1 cellular context compared by ENCODE assay signal in the genomic region with DNA sequence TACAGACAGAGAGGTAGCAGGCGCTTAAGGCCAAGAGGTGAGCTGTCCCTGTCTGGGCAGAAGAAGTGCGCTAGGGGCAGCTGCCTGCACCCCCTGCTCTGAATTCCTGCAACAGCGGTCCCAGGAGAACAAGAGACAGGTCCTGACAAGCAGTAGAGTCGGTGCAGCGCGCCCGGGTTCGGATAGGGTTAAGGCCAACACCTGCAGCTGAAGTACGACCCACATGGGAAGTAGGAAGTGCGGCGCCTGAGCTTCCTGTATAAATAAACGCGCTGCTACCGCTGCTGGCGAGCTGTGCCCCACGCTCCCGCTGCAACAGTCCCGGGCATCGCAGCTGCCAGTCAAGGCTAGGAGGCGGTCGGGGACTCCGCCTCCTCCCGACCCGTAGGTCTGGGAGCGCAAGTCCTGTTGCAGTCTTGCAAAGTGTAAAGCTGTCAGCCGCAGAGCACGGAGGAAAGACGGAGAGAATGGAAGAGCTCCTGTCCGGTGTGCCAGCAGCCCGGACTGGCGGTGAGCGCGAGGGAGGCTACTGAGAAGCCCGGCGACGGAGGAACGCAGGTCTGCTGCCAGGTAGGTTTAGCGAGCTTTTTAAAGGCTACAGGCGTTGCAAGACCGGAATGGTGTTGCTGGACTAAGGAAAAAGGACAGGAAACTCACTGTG.
TF ChIP-seq lines count a peak whose summit lies in the region.

A gene (plus strand): TSS at position 290 of the 661 bp plus-strand sequence. CDS start 12,185 bp downstream, outside the sequence.

TF ChIP-seq in HepG2, 621 proteins besides CTCF, POLR2A, EP300 and RAD21 (continued from another document and continues in another):
- TF ChIP-seq, protein P1, sequence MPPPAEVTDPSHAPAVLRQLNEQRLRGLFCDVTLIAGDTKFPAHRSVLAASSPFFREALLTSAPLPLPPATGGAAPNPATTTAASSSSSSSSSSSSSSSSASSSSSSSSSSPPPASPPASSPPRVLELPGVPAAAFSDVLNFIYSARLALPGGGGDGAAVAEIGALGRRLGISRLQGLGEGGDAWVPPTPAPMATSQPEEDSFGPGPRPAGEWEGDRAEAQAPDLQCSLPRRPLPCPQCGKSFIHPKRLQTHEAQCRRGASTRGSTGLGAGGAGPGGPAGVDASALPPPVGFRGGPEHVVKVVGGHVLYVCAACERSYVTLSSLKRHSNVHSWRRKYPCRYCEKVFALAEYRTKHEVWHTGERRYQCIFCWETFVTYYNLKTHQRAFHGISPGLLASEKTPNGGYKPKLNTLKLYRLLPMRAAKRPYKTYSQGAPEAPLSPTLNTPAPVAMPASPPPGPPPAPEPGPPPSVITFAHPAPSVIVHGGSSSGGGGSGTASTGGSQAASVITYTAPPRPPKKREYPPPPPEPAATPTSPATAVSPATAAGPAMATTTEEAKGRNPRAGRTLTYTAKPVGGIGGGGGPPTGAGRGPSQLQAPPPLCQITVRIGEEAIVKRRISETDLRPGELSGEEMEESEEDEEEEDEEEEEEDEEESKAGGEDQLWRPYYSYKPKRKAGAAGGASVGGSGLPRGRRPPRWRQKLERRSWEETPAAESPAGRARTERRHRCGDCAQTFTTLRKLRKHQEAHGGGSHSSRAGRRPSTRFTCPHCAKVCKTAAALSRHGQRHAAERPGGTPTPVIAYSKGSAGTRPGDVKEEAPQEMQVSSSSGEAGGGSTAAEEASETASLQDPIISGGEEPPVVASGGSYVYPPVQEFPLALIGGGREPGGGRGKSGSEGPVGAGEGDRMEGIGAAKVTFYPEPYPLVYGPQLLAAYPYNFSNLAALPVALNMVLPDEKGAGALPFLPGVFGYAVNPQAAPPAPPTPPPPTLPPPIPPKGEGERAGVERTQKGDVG (CRISPR knock-in tag; IDR thresholded peaks at IDR 0.05; ENCODE audit: borderline replicate concordance), result peak; percentile 66; the same call in 1 of the 2 replicates
- TF ChIP-seq, protein P2, sequence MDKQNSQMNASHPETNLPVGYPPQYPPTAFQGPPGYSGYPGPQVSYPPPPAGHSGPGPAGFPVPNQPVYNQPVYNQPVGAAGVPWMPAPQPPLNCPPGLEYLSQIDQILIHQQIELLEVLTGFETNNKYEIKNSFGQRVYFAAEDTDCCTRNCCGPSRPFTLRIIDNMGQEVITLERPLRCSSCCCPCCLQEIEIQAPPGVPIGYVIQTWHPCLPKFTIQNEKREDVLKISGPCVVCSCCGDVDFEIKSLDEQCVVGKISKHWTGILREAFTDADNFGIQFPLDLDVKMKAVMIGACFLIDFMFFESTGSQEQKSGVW (CRISPR knock-in tag; IDR thresholded peaks at IDR 0.05; ENCODE audit: borderline replicate concordance), result no peak
- no peak for TF ChIP-seq PAF1 (CRISPR knock-in tag; IDR thresholded peaks at IDR 0.05)
- TF ChIP-seq SAFB2 (CRISPR knock-in tag; IDR thresholded peaks at IDR 0.05; ENCODE audit: borderline replicate concordance, low read depth), result no peak
- no peak for TF ChIP-seq SSRP1 (CRISPR knock-in tag; IDR thresholded peaks at IDR 0.05)
- TF ChIP-seq, protein P3, sequence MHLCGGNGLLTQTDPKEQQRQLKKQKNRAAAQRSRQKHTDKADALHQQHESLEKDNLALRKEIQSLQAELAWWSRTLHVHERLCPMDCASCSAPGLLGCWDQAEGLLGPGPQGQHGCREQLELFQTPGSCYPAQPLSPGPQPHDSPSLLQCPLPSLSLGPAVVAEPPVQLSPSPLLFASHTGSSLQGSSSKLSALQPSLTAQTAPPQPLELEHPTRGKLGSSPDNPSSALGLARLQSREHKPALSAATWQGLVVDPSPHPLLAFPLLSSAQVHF (CRISPR knock-in tag; IDR thresholded peaks at IDR 0.05), result no peak
- TF ChIP-seq, protein P4, sequence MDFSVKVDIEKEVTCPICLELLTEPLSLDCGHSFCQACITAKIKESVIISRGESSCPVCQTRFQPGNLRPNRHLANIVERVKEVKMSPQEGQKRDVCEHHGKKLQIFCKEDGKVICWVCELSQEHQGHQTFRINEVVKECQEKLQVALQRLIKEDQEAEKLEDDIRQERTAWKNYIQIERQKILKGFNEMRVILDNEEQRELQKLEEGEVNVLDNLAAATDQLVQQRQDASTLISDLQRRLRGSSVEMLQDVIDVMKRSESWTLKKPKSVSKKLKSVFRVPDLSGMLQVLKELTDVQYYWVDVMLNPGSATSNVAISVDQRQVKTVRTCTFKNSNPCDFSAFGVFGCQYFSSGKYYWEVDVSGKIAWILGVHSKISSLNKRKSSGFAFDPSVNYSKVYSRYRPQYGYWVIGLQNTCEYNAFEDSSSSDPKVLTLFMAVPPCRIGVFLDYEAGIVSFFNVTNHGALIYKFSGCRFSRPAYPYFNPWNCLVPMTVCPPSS (IDR thresholded peaks at IDR 0.05), result no peak
- peak; percentile 86 for TF ChIP-seq ZMYM3 (CRISPR knock-in tag; IDR thresholded peaks at IDR 0.05)
- TF ChIP-seq, protein P5, sequence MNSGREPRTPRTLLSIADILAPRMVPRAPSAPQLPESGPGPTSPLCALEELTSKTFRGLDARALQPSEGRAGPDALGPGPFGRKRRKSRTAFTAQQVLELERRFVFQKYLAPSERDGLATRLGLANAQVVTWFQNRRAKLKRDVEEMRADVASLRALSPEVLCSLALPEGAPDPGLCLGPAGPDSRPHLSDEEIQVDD (CRISPR knock-in tag; IDR thresholded peaks at IDR 0.05; ENCODE audit: borderline replicate concordance), result no peak
- no peak for TF ChIP-seq CCAR2 (optimal IDR thresholded peaks at IDR 0.05; ENCODE audit: low read depth, low read length)
- peak; percentile 88 for TF ChIP-seq POGZ (CRISPR knock-in tag; IDR thresholded peaks at IDR 0.05)
- TF ChIP-seq, protein P6, sequence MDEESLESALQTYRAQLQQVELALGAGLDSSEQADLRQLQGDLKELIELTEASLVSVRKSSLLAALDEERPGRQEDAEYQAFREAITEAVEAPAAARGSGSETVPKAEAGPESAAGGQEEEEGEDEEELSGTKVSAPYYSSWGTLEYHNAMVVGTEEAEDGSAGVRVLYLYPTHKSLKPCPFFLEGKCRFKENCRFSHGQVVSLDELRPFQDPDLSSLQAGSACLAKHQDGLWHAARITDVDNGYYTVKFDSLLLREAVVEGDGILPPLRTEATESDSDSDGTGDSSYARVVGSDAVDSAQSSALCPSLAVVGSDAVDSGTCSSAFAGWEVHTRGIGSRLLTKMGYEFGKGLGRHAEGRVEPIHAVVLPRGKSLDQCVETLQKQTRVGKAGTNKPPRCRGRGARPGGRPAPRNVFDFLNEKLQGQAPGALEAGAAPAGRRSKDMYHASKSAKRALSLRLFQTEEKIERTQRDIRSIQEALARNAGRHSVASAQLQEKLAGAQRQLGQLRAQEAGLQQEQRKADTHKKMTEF (CRISPR knock-in tag; IDR thresholded peaks at IDR 0.05), result peak; percentile 83
- no peak for TF ChIP-seq GPN1 (CRISPR knock-in tag; IDR thresholded peaks at IDR 0.05; ENCODE audit: borderline replicate concordance)
- TF ChIP-seq, protein P7, sequence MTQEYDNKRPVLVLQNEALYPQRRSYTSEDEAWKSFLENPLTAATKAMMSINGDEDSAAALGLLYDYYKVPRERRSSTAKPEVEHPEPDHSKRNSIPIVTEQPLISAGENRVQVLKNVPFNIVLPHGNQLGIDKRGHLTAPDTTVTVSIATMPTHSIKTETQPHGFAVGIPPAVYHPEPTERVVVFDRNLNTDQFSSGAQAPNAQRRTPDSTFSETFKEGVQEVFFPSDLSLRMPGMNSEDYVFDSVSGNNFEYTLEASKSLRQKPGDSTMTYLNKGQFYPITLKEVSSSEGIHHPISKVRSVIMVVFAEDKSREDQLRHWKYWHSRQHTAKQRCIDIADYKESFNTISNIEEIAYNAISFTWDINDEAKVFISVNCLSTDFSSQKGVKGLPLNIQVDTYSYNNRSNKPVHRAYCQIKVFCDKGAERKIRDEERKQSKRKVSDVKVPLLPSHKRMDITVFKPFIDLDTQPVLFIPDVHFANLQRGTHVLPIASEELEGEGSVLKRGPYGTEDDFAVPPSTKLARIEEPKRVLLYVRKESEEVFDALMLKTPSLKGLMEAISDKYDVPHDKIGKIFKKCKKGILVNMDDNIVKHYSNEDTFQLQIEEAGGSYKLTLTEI (CRISPR knock-in tag; conservative IDR thresholded peaks at IDR 0.05), result no peak
- TF ChIP-seq ZSCAN31 (CRISPR knock-in tag; IDR thresholded peaks at IDR 0.05; ENCODE audit: low read depth), result peak; percentile 98
- TF ChIP-seq KDM3A (CRISPR knock-in tag; IDR thresholded peaks at IDR 0.05; ENCODE audit: low read depth), result peak; percentile 93
- TF ChIP-seq MEF2D (CRISPR knock-in tag; IDR thresholded peaks at IDR 0.05), result peak; percentile 77; the same call in 1 of the 2 replicates
- no peak; the same call in 1 of the 2 replicates for TF ChIP-seq ZNF441 (CRISPR knock-in tag; IDR thresholded peaks at IDR 0.05; ENCODE audit: borderline replicate concordance)
- TF ChIP-seq ZNF468 (CRISPR knock-in tag; IDR thresholded peaks at IDR 0.05), result no peak
- TF ChIP-seq NR1H2 (CRISPR knock-in tag; IDR thresholded peaks at IDR 0.05; ENCODE audit: borderline replicate concordance, low read depth), result no peak
- TF ChIP-seq GABPB1 (CRISPR knock-in tag; IDR thresholded peaks at IDR 0.05), result peak; percentile 88
- no peak for TF ChIP-seq ZFP36L2 (CRISPR knock-in tag; IDR thresholded peaks at IDR 0.05)
- no peak for TF ChIP-seq NFE2L2 (IDR thresholded peaks at IDR 0.05; ENCODE audit: low read length)
- TF ChIP-seq ZC3H4 (CRISPR knock-in tag; IDR thresholded peaks at IDR 0.05; ENCODE audit: borderline replicate concordance), result no peak
- TF ChIP-seq RAD51 (IDR thresholded peaks at IDR 0.05; ENCODE audit: borderline replicate concordance), result no peak
- TF ChIP-seq, protein P8, sequence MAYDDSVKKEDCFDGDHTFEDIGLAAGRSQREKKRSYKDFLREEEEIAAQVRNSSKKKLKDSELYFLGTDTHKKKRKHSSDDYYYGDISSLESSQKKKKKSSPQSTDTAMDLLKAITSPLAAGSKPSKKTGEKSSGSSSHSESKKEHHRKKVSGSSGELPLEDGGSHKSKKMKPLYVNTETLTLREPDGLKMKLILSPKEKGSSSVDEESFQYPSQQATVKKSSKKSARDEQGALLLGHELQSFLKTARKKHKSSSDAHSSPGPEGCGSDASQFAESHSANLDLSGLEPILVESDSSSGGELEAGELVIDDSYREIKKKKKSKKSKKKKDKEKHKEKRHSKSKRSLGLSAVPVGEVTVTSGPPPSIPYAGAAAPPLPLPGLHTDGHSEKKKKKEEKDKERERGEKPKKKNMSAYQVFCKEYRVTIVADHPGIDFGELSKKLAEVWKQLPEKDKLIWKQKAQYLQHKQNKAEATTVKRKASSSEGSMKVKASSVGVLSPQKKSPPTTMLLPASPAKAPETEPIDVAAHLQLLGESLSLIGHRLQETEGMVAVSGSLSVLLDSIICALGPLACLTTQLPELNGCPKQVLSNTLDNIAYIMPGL (CRISPR knock-in tag; IDR thresholded peaks at IDR 0.05; ENCODE audit: borderline replicate concordance in 1 of 2, low read depth in 1 of 2), result peak; percentile 51 to 89; a peak in 3 of 4 replicates
- TF ChIP-seq, protein P9, sequence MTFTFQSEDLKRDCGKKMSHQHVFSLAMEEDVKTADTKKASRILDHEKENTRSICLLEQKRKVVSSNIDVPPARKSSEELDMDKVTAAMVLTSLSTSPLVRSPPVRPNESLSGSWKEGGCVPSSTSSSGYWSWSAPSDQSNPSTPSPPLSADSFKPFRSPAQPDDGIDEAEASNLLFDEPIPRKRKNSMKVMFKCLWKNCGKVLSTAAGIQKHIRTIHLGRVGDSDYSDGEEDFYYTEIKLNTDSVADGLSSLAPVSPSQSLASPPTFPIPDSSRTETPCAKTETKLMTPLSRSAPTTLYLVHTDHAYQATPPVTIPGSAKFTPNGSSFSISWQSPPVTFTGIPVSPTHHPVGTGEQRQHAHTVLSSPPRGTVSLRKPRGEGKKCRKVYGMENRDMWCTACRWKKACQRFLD (CRISPR knock-in tag; IDR thresholded peaks at IDR 0.05; ENCODE audit: borderline replicate concordance), result no peak
- peak; percentile 53 for TF ChIP-seq POLR2AphosphoS5 (IDR thresholded peaks at IDR 0.05; ENCODE audit: low read depth, low read length)
- TF ChIP-seq ZSCAN22 (CRISPR knock-in tag; IDR thresholded peaks at IDR 0.05), result no peak
- no peak for TF ChIP-seq ZNF660 (CRISPR knock-in tag; IDR thresholded peaks at IDR 0.05; ENCODE audit: borderline replicate concordance, low read depth)
- peak; percentile 84 for TF ChIP-seq ZNF510 (CRISPR knock-in tag; IDR thresholded peaks at IDR 0.05; ENCODE audit: low read depth)
- TF ChIP-seq SALL1 (CRISPR knock-in tag; IDR thresholded peaks at IDR 0.05), result peak; percentile 97
- TF ChIP-seq, protein P10, sequence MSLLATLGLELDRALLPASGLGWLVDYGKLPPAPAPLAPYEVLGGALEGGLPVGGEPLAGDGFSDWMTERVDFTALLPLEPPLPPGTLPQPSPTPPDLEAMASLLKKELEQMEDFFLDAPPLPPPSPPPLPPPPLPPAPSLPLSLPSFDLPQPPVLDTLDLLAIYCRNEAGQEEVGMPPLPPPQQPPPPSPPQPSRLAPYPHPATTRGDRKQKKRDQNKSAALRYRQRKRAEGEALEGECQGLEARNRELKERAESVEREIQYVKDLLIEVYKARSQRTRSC (CRISPR knock-in tag; IDR thresholded peaks at IDR 0.05; ENCODE audit: low read depth), result 0 out of 2 replicates have a peak, but pooled peaks have one; percentile 62
- TF ChIP-seq MZF1 (CRISPR knock-in tag; IDR thresholded peaks at IDR 0.05; ENCODE audit: borderline replicate concordance), result no peak
- TF ChIP-seq ZNF703 (CRISPR knock-in tag; IDR thresholded peaks at IDR 0.05; ENCODE audit: borderline replicate concordance), result no peak
- TF ChIP-seq STAT5B (CRISPR knock-in tag; IDR thresholded peaks at IDR 0.05), result no peak
- TF ChIP-seq RFXANK (CRISPR knock-in tag; IDR thresholded peaks at IDR 0.05), result no peak
- peak; percentile 64; the same call in 1 of the 2 replicates for TF ChIP-seq PITX1 (CRISPR knock-in tag; IDR thresholded peaks at IDR 0.05)
- TF ChIP-seq ZNF672 (CRISPR knock-in tag; IDR thresholded peaks at IDR 0.05), result no peak
- TF ChIP-seq ZNF20 (CRISPR knock-in tag; IDR thresholded peaks at IDR 0.05), result no peak
- TF ChIP-seq, protein P11, sequence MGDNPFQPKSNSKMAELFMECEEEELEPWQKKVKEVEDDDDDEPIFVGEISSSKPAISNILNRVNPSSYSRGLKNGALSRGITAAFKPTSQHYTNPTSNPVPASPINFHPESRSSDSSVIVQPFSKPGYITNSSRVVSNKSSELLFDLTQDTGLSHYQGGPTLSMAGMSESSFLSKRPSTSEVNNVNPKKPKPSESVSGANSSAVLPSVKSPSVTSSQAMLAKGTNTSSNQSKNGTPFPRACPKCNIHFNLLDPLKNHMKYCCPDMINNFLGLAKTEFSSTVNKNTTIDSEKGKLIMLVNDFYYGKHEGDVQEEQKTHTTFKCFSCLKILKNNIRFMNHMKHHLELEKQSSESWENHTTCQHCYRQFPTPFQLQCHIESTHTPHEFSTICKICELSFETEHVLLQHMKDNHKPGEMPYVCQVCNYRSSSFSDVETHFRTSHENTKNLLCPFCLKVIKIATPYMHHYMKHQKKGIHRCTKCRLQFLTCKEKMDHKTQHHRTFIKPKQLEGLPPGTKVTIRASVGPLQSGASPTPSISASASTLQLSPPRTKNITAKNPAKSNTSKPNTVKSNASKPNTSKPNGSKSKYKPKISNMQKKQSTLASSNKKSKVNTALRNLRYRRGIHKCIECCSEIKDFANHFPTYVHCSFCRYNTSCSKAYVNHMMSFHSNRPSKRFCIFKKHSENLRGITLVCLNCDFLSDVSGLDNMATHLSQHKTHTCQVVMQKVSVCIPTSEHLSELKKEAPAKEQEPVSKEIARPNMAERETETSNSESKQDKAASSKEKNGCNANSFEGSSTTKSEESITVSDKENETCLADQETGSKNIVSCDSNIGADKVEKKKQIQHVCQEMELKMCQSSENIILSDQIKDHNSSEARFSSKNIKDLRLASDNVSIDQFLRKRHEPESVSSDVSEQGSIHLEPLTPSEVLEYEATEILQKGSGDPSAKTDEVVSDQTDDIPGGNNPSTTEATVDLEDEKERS (CRISPR knock-in tag; IDR thresholded peaks at IDR 0.05), result peak; percentile 72; the same call in 1 of the 2 replicates
